31 cellular contexts compared by ENCODE assay signal in the genomic region with DNA sequence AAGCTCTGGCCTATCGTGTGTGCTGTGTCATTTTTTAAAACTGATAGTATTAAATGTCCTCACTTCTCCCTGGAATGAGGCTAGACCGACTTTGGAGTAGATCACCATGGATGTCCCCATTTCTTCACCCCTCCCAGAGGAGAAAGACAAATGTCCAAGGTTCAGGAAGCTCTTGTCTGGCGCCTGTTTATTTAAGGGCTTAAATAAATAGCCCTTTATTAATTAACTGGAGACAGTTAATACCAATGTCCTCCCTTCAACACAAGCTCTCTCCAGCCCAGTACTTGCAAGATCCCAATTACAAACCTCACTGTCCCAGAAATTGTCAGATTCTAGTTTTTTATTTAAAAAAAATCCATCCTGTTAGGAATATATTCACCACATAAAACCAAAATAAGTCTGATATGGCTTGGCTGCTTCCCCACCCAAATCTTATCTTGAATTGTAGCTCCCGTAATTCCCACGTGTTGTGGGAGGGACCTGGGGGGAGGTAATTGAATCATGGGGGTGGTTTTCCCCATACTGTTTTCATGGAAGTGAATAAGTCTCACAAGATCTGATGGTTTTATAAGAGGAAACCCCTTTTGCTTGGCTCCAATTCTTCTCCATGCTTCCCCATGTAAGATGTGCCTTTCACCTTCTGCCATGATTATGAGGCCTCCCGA.
"Had no signal": no experiment of that assay in that cellular context is flagged by ENCODE, and none has a peak within 500 bp of the region (broad histone marks: within the 10 kb centered on the region; RNA-seq: fewer than 3 reads in every experiment).

No MANE protein-coding gene starts in this region.

- H3K4me1 Mint-ChIP-seq: memory B cell; mesothelial cell of epicardium; naive thymus-derived CD4-positive, alpha-beta T cell; nephron; neural progenitor cell; stimulated activated naive CD8-positive, alpha-beta T cell treated with anti-CD3 and anti-CD28 coated beads, Interleukin-15, amount 100 ng/mL, for 72 hours had no signal

- H3K36me3 Mint-ChIP-seq: memory B cell, mesothelial cell of epicardium, neural progenitor cell had no signal

- H3K27ac ChIP-seq: dorsolateral prefrontal cortex, epithelial cell of prostate, esophagus muscularis mucosa, foreskin keratinocyte, gastroesophageal sphincter, heart left ventricle, neural progenitor cell, parathyroid adenoma, suprapubic skin, transverse colon had no signal

- DNase-seq: dorsolateral prefrontal cortex; effector CD4-positive, alpha-beta T cell; foreskin keratinocyte; heart left ventricle; hippocampal formation; left cardiac atrium; left ventricle myocardium superior; mucosa of descending colon; naive thymus-derived CD4-positive, alpha-beta T cell; stimulated activated CD4-positive, alpha-beta T cell treated with anti-CD3 and anti-CD28 coated beads, Interleukin-12 subunit alpha, Interleukin-12 subunit beta, amount 100 ng/mL, for 4 hours; stimulated activated CD4-positive, alpha-beta T cell treated with anti-CD3 and anti-CD28 coated beads, Interleukin-1b, Interleukin-23, amount 100 ng/mL, for 48 hours; stimulated activated CD4-positive, alpha-beta T cell treated with anti-CD3 and anti-CD28 coated beads, Interleukin-4, amount 100 ng/mL, for 1 hour; stimulated activated CD8-positive, alpha-beta memory T cell treated with anti-CD3 and anti-CD28 coated beads, Interleukin-4, amount 100 ng/mL, for 48 hours; stimulated activated naive CD4-positive, alpha-beta T cell; stimulated activated naive CD8-positive, alpha-beta T cell treated with anti-CD3 and anti-CD28 coated beads, Interleukin-15, amount 100 ng/mL, for 72 hours; transverse colon had no signal

- H3K9ac ChIP-seq: neural progenitor cell, parathyroid adenoma had no signal

- H3K79me2 ChIP-seq: parathyroid adenoma had no signal

- H3K36me3 ChIP-seq: esophagus muscularis mucosa, gastroesophageal sphincter, heart left ventricle, neural progenitor cell, suprapubic skin, transverse colon had no signal

- FAIRE-seq: colon, islet of Langerhans had no signal

- H3K9me3 ChIP-seq: esophagus muscularis mucosa, gastroesophageal sphincter, heart left ventricle, mucosa of descending colon, suprapubic skin, transverse colon had no signal

- H3K27me3 ChIP-seq: esophagus muscularis mucosa, foreskin keratinocyte, gastroesophageal sphincter, heart left ventricle, neural progenitor cell, suprapubic skin, transverse colon had no signal

- ATAC-seq: foreskin keratinocyte; gastroesophageal sphincter; heart left ventricle; left cardiac atrium; left ventricle myocardium superior; mucosa of descending colon; naive thymus-derived CD4-positive, alpha-beta T cell; sciatic nerve; stimulated activated naive CD8-positive, alpha-beta T cell treated with anti-CD3 and anti-CD28 coated beads, Interleukin-15, amount 100 ng/mL, for 72 hours had no signal

- H3K4me3 ChIP-seq: dorsolateral prefrontal cortex, esophagus muscularis mucosa, gastroesophageal sphincter, heart left ventricle, lung, mucosa of descending colon, neural progenitor cell, smooth muscle cell, suprapubic skin, transverse colon had no signal

- H3K4me3 Mint-ChIP-seq: memory B cell; mesothelial cell of epicardium; naive thymus-derived CD4-positive, alpha-beta T cell; nephron; neural progenitor cell; stimulated activated naive CD8-positive, alpha-beta T cell treated with anti-CD3 and anti-CD28 coated beads, Interleukin-15, amount 100 ng/mL, for 72 hours had no signal

- H3K4me2 ChIP-seq: neural progenitor cell, smooth muscle cell had no signal

- H3K27ac Mint-ChIP-seq: memory B cell; mesothelial cell of epicardium; naive thymus-derived CD4-positive, alpha-beta T cell; nephron; neural progenitor cell; progenitor cell of endocrine pancreas had no signal

- H3K4me1 ChIP-seq: esophagus muscularis mucosa, foreskin keratinocyte, gastroesophageal sphincter, heart left ventricle, neural progenitor cell, parathyroid adenoma, suprapubic skin, transverse colon had no signal

- H2AFZ ChIP-seq: neural progenitor cell, parathyroid adenoma had no signal

- H3K9me3 Mint-ChIP-seq: memory B cell; mesothelial cell of epicardium; nephron; neural progenitor cell; stimulated activated naive CD8-positive, alpha-beta T cell treated with anti-CD3 and anti-CD28 coated beads, Interleukin-15, amount 100 ng/mL, for 72 hours had no signal

- H3K27me3 Mint-ChIP-seq: memory B cell; progenitor cell of endocrine pancreas; stimulated activated naive CD8-positive, alpha-beta T cell treated with anti-CD3 and anti-CD28 coated beads, Interleukin-15, amount 100 ng/mL, for 72 hours had no signal
